Comparison of ENCODE assay signal across 9 cellular contexts in genomic region chr4:185513489-185514181, GRCh38. TPM values are rescaled to one million over a fixed set of nuclear protein-coding genes. Genes with fewer than 3 reads are reported as not detected.
DNase-seq lines count a peak whose midpoint lies in the region; ATAC-seq and TF ChIP-seq lines count a peak whose summit lies in the region.
"Had no signal": no experiment of that assay in that cellular context is flagged by ENCODE, and none has a peak within 500 bp of the region (broad histone marks: within the 10 kb centered on the region; RNA-seq: fewer than 3 reads in every experiment).

No MANE protein-coding gene starts in this region.

- H3K36me3 ChIP-seq in ascending aorta: peaks cover 47 to 49% of the 10 kb centered on the region in 2 donors

- H3K9me3 ChIP-seq in ascending aorta: no peaks in the 10 kb centered on the region

- no peaks in the 10 kb centered on the region for H3K27me3 ChIP-seq in ascending aorta

- H3K27ac ChIP-seq in 22Rv1 (peak overlapping the region; percentile 29; the same call in 1 of the 2 replicates), ascending aorta (peak overlapping the region; percentile 13 to 54)

- intact Hi-C loops in ascending aorta (cut with DNase I): loop anchor here (5.0 kb wide), 1 partner anchor 41 kb away; the partner anchor contains the start of gene CCDC110

- H3K4me3 ChIP-seq in ascending aorta: no peak overlapping the region

- DNase-seq in ascending aorta (ENCODE audit: low spot score in 2 of 2) (no peak), left kidney (ENCODE audit: low read depth, low spot score) (peak; percentile 34), NCI-H1417 (lab: John Stamatoyannopoulos, UW) (no peak)
- DNase-seq: stimulated activated naive B cell treated with anti-CD40 and anti-IgM and Interleukin-4, amounts not matched to agents 10 μg/mL and 1 μg/mL and 100 μg/mL, for 72 hours had no signal

- H3K4me1 ChIP-seq in ascending aorta: peaks cover 0 to 20% of the 10 kb centered on the region in 2 donors

- ATAC-seq in GM19467 (IDR thresholded peaks at IDR 0.05; ENCODE audit: unreplicated experiment): peak; percentile 50
- ATAC-seq in GM18909 (IDR thresholded peaks at IDR 0.05; ENCODE audit: poor library complexity, unreplicated experiment): no peak
- ATAC-seq in HG02870 (IDR thresholded peaks at IDR 0.05; ENCODE audit: unreplicated experiment): no peak
- ATAC-seq in HG03520 (IDR thresholded peaks at IDR 0.05; ENCODE audit: unreplicated experiment): no peak
- ATAC-seq: stimulated activated naive B cell treated with anti-CD40 and anti-IgM and Interleukin-4, amounts not matched to agents 10 μg/mL and 1 μg/mL and 100 μg/mL, for 72 hours had no signal

- TF ChIP-seq CTCF in 22Rv1 (IDR thresholded peaks at IDR 0.05) (no peak), ascending aorta (IDR thresholded peaks at IDR 0.05) (no peak)

RNA-seq across cellular contexts. Expression of gene PDLIM3, which starts 21.7 kb away (rescaled TPM):
- 445 TPM for total RNA-seq in ascending aorta

RNA-seq across cellular contexts. Expression of gene CCDC110, which starts 42.1 kb away (rescaled TPM):
- total RNA-seq in ascending aorta: not detected
